In genomic region chr1:165403835-165404482, GRCh38 we compare ENCODE assay signal across 9 cellular contexts. TPM values are rescaled to one million over a fixed set of nuclear protein-coding genes. Genes with fewer than 3 reads are reported as not detected.
DNase-seq lines count a peak whose midpoint lies in the region; ATAC-seq and TF ChIP-seq lines count a peak whose summit lies in the region.
"Had no signal": no experiment of that assay in that cellular context is flagged by ENCODE, and none has a peak within 500 bp of the region (broad histone marks: within the 10 kb centered on the region; RNA-seq: fewer than 3 reads in every experiment).

No MANE protein-coding gene starts in this region.

- no peaks in the 10 kb centered on the region; the same call in 1 of the 2 replicates for H3K27me3 ChIP-seq in PC-9 (ENCODE audit: insufficient read depth, low read depth)

- H3K4me2 ChIP-seq in PC-9: no peak overlapping the region

- POLR2A ChIA-PET in PC-9 (lab: Charles Lee; ENCODE audit: unreplicated experiment): no interaction called here

- H3K79me2 ChIP-seq in PC-9 (ENCODE audit: low read depth): no peaks in the 10 kb centered on the region

- H3K36me3 Mint-ChIP-seq in memory B cell: no peaks in the 10 kb centered on the region
- H3K36me3 Mint-ChIP-seq: IgD-negative memory B cell had no signal

- TF ChIP-seq CTCF in PC-9 (conservative IDR thresholded peaks at IDR 0.05): peak; percentile 72
- TF ChIP-seq CTCF in choroid plexus epithelial cell (conservative IDR thresholded peaks at IDR 0.05; ENCODE audit: low read depth, low read length): peak; percentile 62

- no TSS peak for BruUV-seq in PC-9 (replicated peaks; lab: Mats Ljungman, UMichigan)

- H4K20me1 ChIP-seq in PC-9 (ENCODE audit: insufficient read depth): no peaks in the 10 kb centered on the region

- peaks cover 20% of the 10 kb centered on the region for H3K27me3 Mint-ChIP-seq in memory B cell

- no peak overlapping the region for H3K4me3 Mint-ChIP-seq in memory B cell
- H3K4me3 Mint-ChIP-seq: IgD-negative memory B cell had no signal

- H3F3A ChIP-seq in PC-9 (ENCODE audit: insufficient read depth, low read depth): no peaks in the 10 kb centered on the region

- H3K9me2 ChIP-seq in PC-9 (ENCODE audit: insufficient read depth): no peaks in the 10 kb centered on the region

- H3K27ac Mint-ChIP-seq in memory B cell: no peak overlapping the region
- H3K27ac Mint-ChIP-seq: IgD-negative memory B cell had no signal

- no peak overlapping the region for H3K4me3 ChIP-seq in PC-9
- no peak overlapping the region for H3K4me3 ChIP-seq in choroid plexus epithelial cell (ENCODE audit: low read depth, low read length)

- no peak overlapping the region for H3K27ac ChIP-seq in PC-9

- peak; percentile 56 for ATAC-seq in GM18517 (IDR thresholded peaks at IDR 0.05; ENCODE audit: unreplicated experiment)
- ATAC-seq in HG03432 (IDR thresholded peaks at IDR 0.05; ENCODE audit: unreplicated experiment): peak; percentile 78
- peak; percentile 42 for ATAC-seq in memory B cell (ENCODE audit: low read depth)

- no peaks in the 10 kb centered on the region for H3K4me1 Mint-ChIP-seq in memory B cell
- H3K4me1 Mint-ChIP-seq: IgD-negative memory B cell had no signal

- H3K9me3 Mint-ChIP-seq in memory B cell: no peaks in the 10 kb centered on the region
- H3K9me3 Mint-ChIP-seq: IgD-negative memory B cell had no signal

- H3K9me3 ChIP-seq in PC-9 (ENCODE audit: insufficient read depth, low read depth): no peaks in the 10 kb centered on the region

- intact Hi-C loops in PC-9 (cut with micrococcal nuclease; ENCODE audit: unreplicated experiment): no loop called here

- DNase-seq in CD1c-positive myeloid dendritic cell (ENCODE audit: extremely low spot score) (peak; percentile 22), PC-9 (peak in 1 of 2 experiments; percentile 4), choroid plexus epithelial cell (ENCODE audit: low read depth) (peak; percentile 13), memory B cell (ENCODE audit: low spot score in 2 of 2) (no peak), NCI-H1436 treated with DMSO at 0.1 percent for 48 hours (lab: John Stamatoyannopoulos, UW) (no peak), NCI-H1436 (lab: John Stamatoyannopoulos, UW) (no peak)

- CTCF ChIA-PET in PC-9 (lab: Charles Lee): no interaction called here

- no peak overlapping the region for H2AFZ ChIP-seq in PC-9

- no peaks in the 10 kb centered on the region for H3K4me1 ChIP-seq in PC-9 (replicated peaks; ENCODE audit: insufficient read depth)

- no peaks in the 10 kb centered on the region for H3K36me3 ChIP-seq in PC-9 (ENCODE audit: low read depth)

RNA-seq across cellular contexts. Expression of gene RXRG, which starts 41.0 kb away (rescaled TPM):
- not detected in 2 replicates for total RNA-seq in PC-9 (2021)

RNA-seq across cellular contexts. Expression of gene LMX1A, which starts 47.4 kb away (rescaled TPM):
- not detected in 2 replicates for total RNA-seq in PC-9 (2021)

Comparison
In these comparisons a context has a peak if more than half of its experiments do, and no peak if none do; other contexts are left out.
1. DNase-seq: peak in CD1c-positive myeloid dendritic cell (single experiment) and choroid plexus epithelial cell (single experiment); none in memory B cell (0 of 2), NCI-H1436 treated with DMSO at 0.1 percent for 48 hours (single experiment) and NCI-H1436 (single experiment).
2. Peak in every context shown above with its lines, with median percentiles within 50 percentile points of each other: ATAC-seq.